In genomic region chr20:56631318-56631989, GRCh38 we compare ENCODE assay signal across 12 cellular contexts. TPM values are rescaled to one million over a fixed set of nuclear protein-coding genes. Genes with fewer than 3 reads are reported as not detected.
DNase-seq lines count a peak whose midpoint lies in the region; ATAC-seq and TF ChIP-seq lines count a peak whose summit lies in the region.
"Had no signal": no experiment of that assay in that cellular context is flagged by ENCODE, and none has a peak within 500 bp of the region (broad histone marks: within the 10 kb centered on the region; RNA-seq: fewer than 3 reads in every experiment).

No MANE protein-coding gene starts in this region.

- ATAC-seq in stimulated activated effector memory CD8-positive, alpha-beta T cell treated with anti-CD3 and anti-CD28 coated beads, Interleukin-12 subunit alpha, Interleukin-12 subunit beta, amount 100 ng/mL, for 72 hours, result no peak
- no peak for ATAC-seq in stimulated activated memory B cell treated with anti-CD40 and anti-IgM and Interleukin-4, amounts not matched to agents 10 μg/mL and 1 μg/mL and 100 μg/mL, for 72 hours
- ATAC-seq in GM21526 (IDR thresholded peaks at IDR 0.05; ENCODE audit: low FRiP score, unreplicated experiment), result no peak

- H3K4me3 ChIP-seq in foreskin fibroblast (ENCODE audit: low read depth in 1 of 2, low read length in 2 of 2), result peak overlapping the region; percentile 74 to 78

- H3K4me1 Mint-ChIP-seq in progenitor cell of endocrine pancreas (ENCODE audit: low read depth), result peaks cover 4% of the 10 kb centered on the region
- H3K4me1 Mint-ChIP-seq in activated CD4-positive, alpha-beta memory T cell treated with anti-CD3 and anti-CD28 coated beads for 36 hours (ENCODE audit: low read depth), result peaks cover 16% of the 10 kb centered on the region
- H3K4me1 Mint-ChIP-seq in stimulated activated effector memory CD8-positive, alpha-beta T cell treated with anti-CD3 and anti-CD28 coated beads, Interleukin-12 subunit alpha, Interleukin-12 subunit beta, amount 100 ng/mL, for 72 hours, result peaks cover 11% of the 10 kb centered on the region
- peaks cover 10% of the 10 kb centered on the region for H3K4me1 Mint-ChIP-seq in stimulated activated memory B cell treated with anti-CD40 and anti-IgM and Interleukin-4, amounts not matched to agents 10 μg/mL and 1 μg/mL and 100 μg/mL, for 72 hours

- no peak for TF ChIP-seq CTCF in RWPE1 (conservative IDR thresholded peaks at IDR 0.05; ENCODE audit: low read depth)
- no peak for TF ChIP-seq CTCF in foreskin fibroblast (IDR thresholded peaks at IDR 0.05; ENCODE audit: low read depth, low read length)
- no peak for TF ChIP-seq CTCF in progenitor cell of endocrine pancreas (IDR thresholded peaks at IDR 0.05; ENCODE audit: unreplicated experiment)

- intact Hi-C loops in activated CD4-positive, alpha-beta memory T cell treated with anti-CD3 and anti-CD28 coated beads for 36 hours (cut with micrococcal nuclease), result loop anchor here (10.0 kb wide), 1 partner anchor 293 kb away; no protein-coding TSS in a partner anchor

- peak overlapping the region; percentile 19 for H3K4me3 Mint-ChIP-seq in progenitor cell of endocrine pancreas (ENCODE audit: low read depth)
- H3K4me3 Mint-ChIP-seq in activated CD4-positive, alpha-beta memory T cell treated with anti-CD3 and anti-CD28 coated beads for 36 hours, result no peak overlapping the region
- H3K4me3 Mint-ChIP-seq in stimulated activated effector memory CD8-positive, alpha-beta T cell treated with anti-CD3 and anti-CD28 coated beads, Interleukin-12 subunit alpha, Interleukin-12 subunit beta, amount 100 ng/mL, for 72 hours, result no peak overlapping the region
- H3K4me3 Mint-ChIP-seq in stimulated activated memory B cell treated with anti-CD40 and anti-IgM and Interleukin-4, amounts not matched to agents 10 μg/mL and 1 μg/mL and 100 μg/mL, for 72 hours, result no peak overlapping the region

- H3K9me3 Mint-ChIP-seq in progenitor cell of endocrine pancreas (ENCODE audit: low read depth), result no peaks in the 10 kb centered on the region
- no peaks in the 10 kb centered on the region for H3K9me3 Mint-ChIP-seq in activated CD4-positive, alpha-beta memory T cell treated with anti-CD3 and anti-CD28 coated beads for 36 hours
- no peaks in the 10 kb centered on the region for H3K9me3 Mint-ChIP-seq in stimulated activated effector memory CD8-positive, alpha-beta T cell treated with anti-CD3 and anti-CD28 coated beads, Interleukin-12 subunit alpha, Interleukin-12 subunit beta, amount 100 ng/mL, for 72 hours
- H3K9me3 Mint-ChIP-seq in stimulated activated memory B cell treated with anti-CD40 and anti-IgM and Interleukin-4, amounts not matched to agents 10 μg/mL and 1 μg/mL and 100 μg/mL, for 72 hours, result no peaks in the 10 kb centered on the region

- peak; percentile 30 for DNase-seq in ELF-1 (ENCODE audit: low read depth, low spot score)
- no peak for DNase-seq in RWPE1 (ENCODE audit: low spot score)
- no peak for DNase-seq in foreskin fibroblast
- no peak for DNase-seq in progenitor cell of endocrine pancreas (ENCODE audit: low spot score, unreplicated experiment)
- DNase-seq in activated CD4-positive, alpha-beta memory T cell treated with anti-CD3 and anti-CD28 coated beads for 36 hours, result no peak
- no peak for DNase-seq in stimulated activated effector memory CD8-positive, alpha-beta T cell treated with anti-CD3 and anti-CD28 coated beads, Interleukin-12 subunit alpha, Interleukin-12 subunit beta, amount 100 ng/mL, for 72 hours (ENCODE audit: low spot score in 2 of 2)
- DNase-seq: activated CD4-positive, alpha-beta T cell treated with anti-CD3 and anti-CD28 coated beads, Interleukin-2, amount 50 U/mL, for 48 hours; NCI-H1105 treated with DMSO at 0.1 percent for 48 hours had no signal

- peaks cover 82% of the 10 kb centered on the region for H3K27me3 Mint-ChIP-seq in progenitor cell of endocrine pancreas
- peaks cover 53% of the 10 kb centered on the region for H3K27me3 Mint-ChIP-seq in activated CD4-positive, alpha-beta memory T cell treated with anti-CD3 and anti-CD28 coated beads for 36 hours
- peaks cover 67% of the 10 kb centered on the region for H3K27me3 Mint-ChIP-seq in stimulated activated memory B cell treated with anti-CD40 and anti-IgM and Interleukin-4, amounts not matched to agents 10 μg/mL and 1 μg/mL and 100 μg/mL, for 72 hours

- peak overlapping the region; percentile 70 for H3K27ac ChIP-seq in RWPE1
- H3K27ac ChIP-seq: HL-60, pancreas had no signal

- no peaks in the 10 kb centered on the region for H3K36me3 Mint-ChIP-seq in progenitor cell of endocrine pancreas (ENCODE audit: insufficient read depth)
- no peaks in the 10 kb centered on the region for H3K36me3 Mint-ChIP-seq in activated CD4-positive, alpha-beta memory T cell treated with anti-CD3 and anti-CD28 coated beads for 36 hours
- H3K36me3 Mint-ChIP-seq in stimulated activated effector memory CD8-positive, alpha-beta T cell treated with anti-CD3 and anti-CD28 coated beads, Interleukin-12 subunit alpha, Interleukin-12 subunit beta, amount 100 ng/mL, for 72 hours, result no peaks in the 10 kb centered on the region
- no peaks in the 10 kb centered on the region for H3K36me3 Mint-ChIP-seq in stimulated activated memory B cell treated with anti-CD40 and anti-IgM and Interleukin-4, amounts not matched to agents 10 μg/mL and 1 μg/mL and 100 μg/mL, for 72 hours

- CTCF ChIA-PET in RWPE1 (lab: Yijun Ruan, JAX), result interaction anchor here (0.5 to 1.2 kb wide), 4 partner anchors 46 to 1810 kb away, joined by 3 to 6 read pairs (median 4); no protein-coding TSS in a partner anchor
- CTCF ChIA-PET in activated CD4-positive, alpha-beta memory T cell treated with anti-CD3 and anti-CD28 coated beads for 36 hours (lab: Charles Lee), result no interaction called here

- POLR2A ChIA-PET in RWPE1 (lab: Yijun Ruan, JAX; ENCODE audit: low non-redundant PET), result no interaction called here
- POLR2A ChIA-PET in activated CD4-positive, alpha-beta memory T cell treated with anti-CD3 and anti-CD28 coated beads for 36 hours (lab: Charles Lee), result no interaction called here

- peak overlapping the region; percentile 37 for H3K27ac Mint-ChIP-seq in progenitor cell of endocrine pancreas
- H3K27ac Mint-ChIP-seq in activated CD4-positive, alpha-beta memory T cell treated with anti-CD3 and anti-CD28 coated beads for 36 hours, result no peak overlapping the region
- H3K27ac Mint-ChIP-seq in stimulated activated effector memory CD8-positive, alpha-beta T cell treated with anti-CD3 and anti-CD28 coated beads, Interleukin-12 subunit alpha, Interleukin-12 subunit beta, amount 100 ng/mL, for 72 hours, result no peak overlapping the region
- H3K27ac Mint-ChIP-seq in stimulated activated memory B cell treated with anti-CD40 and anti-IgM and Interleukin-4, amounts not matched to agents 10 μg/mL and 1 μg/mL and 100 μg/mL, for 72 hours, result no peak overlapping the region

RNA-seq across cellular contexts. Expression of gene TFAP2C, which starts 2.3 kb away (rescaled TPM):
- total RNA-seq in progenitor cell of endocrine pancreas, result 0.50 and 0.80 TPM in 2 replicates
- not detected for total RNA-seq in activated CD4-positive, alpha-beta memory T cell treated with anti-CD3 and anti-CD28 coated beads for 36 hours
